Comparison of ENCODE assay signal across 8 cellular contexts in genomic region chr22:45441158-45441557, GRCh38. TPM values are rescaled to one million over a fixed set of nuclear protein-coding genes. Genes with fewer than 3 reads are reported as not detected.
A peak's percentile ranks its signal among the peaks of the same experiment; 100 is the strongest.
DNase-seq lines count a peak whose midpoint lies in the region; ATAC-seq and TF ChIP-seq lines count a peak whose summit lies in the region.

No MANE protein-coding gene starts in this region.

- H3K79me2 ChIP-seq in neural cell (replicated peaks; ENCODE audit: insufficient read depth, low read length): no peaks in the 10 kb centered on the region

- no peaks in the 10 kb centered on the region for H3K9me3 ChIP-seq in neural cell (ENCODE audit: low read length)

- TF ChIP-seq CTCF in 22Rv1 (IDR thresholded peaks at IDR 0.05) (peak; percentile 72), neural cell (IDR thresholded peaks at IDR 0.05; ENCODE audit: poor library complexity, severe bottlenecking) (peak; percentile 39)

- no peak for TF ChIP-seq EP300 in neural cell (conservative IDR thresholded peaks at IDR 0.05; ENCODE audit: poor library complexity, severe bottlenecking)

- H4K20me1 ChIP-seq in neural cell (ENCODE audit: insufficient read depth): no peaks in the 10 kb centered on the region

- ATAC-seq in GM19463 (IDR thresholded peaks at IDR 0.05; ENCODE audit: unreplicated experiment) (no peak), GM18907 (IDR thresholded peaks at IDR 0.05; ENCODE audit: unreplicated experiment) (no peak)

- H3K9ac ChIP-seq in neural cell (ENCODE audit: low read length): no peak overlapping the region

- H3K4me2 ChIP-seq in neural cell (ENCODE audit: low read length): no peak overlapping the region

- DNase-seq in GM03348 (ENCODE audit: low spot score) (peak; percentile 77), NCI-H2107 treated with DMSO at 0.1 percent for 48 hours (lab: John Stamatoyannopoulos, UW; ENCODE audit: unreplicated experiment) (peak; percentile 8), fibroblast of gingiva (ENCODE audit: low read depth) (peak; percentile 64)
- peak; percentile 13 to 26 for DNase-seq in activated CD4-positive, alpha-beta T cell treated with anti-CD3 and anti-CD28 coated beads, Interleukin-2, amount 50 U/mL, for 48 hours

- H3K36me3 ChIP-seq in neural cell (ENCODE audit: insufficient read depth, low read length): no peaks in the 10 kb centered on the region

- no peak overlapping the region for H2AFZ ChIP-seq in neural cell (ENCODE audit: low read depth, low read length)

- no peaks in the 10 kb centered on the region for H3F3A ChIP-seq in neural cell (ENCODE audit: insufficient read depth, low read length, poor library complexity, severe bottlenecking)

- H3K4me3 ChIP-seq in neural cell (ENCODE audit: low read length): no peak overlapping the region

- no peaks in the 10 kb centered on the region for H3K9me2 ChIP-seq in neural cell (ENCODE audit: insufficient read depth, low read length)

- TF ChIP-seq RAD21 in neural cell (conservative IDR thresholded peaks at IDR 0.05): no peak

- no peaks in the 10 kb centered on the region for H3K27me3 ChIP-seq in neural cell (ENCODE audit: insufficient read depth, low read depth, low read length)

- H3K27ac ChIP-seq in 22Rv1 (no peak overlapping the region), neural cell (ENCODE audit: low read length) (no peak overlapping the region)

TF ChIP-seq in neural cell, 6 proteins besides CTCF, POLR2A, EP300 and RAD21:
- TF ChIP-seq POLR2AphosphoS5 (IDR thresholded peaks at IDR 0.05): no peak
- no peak for TF ChIP-seq EZH2 (IDR thresholded peaks at IDR 0.05; ENCODE audit: borderline replicate concordance, insufficient read depth, low read length, poor library complexity, severe bottlenecking)
- TF ChIP-seq SMC3 (conservative IDR thresholded peaks at IDR 0.05; ENCODE audit: poor library complexity): peak; percentile 53
- TF ChIP-seq, protein P1, sequence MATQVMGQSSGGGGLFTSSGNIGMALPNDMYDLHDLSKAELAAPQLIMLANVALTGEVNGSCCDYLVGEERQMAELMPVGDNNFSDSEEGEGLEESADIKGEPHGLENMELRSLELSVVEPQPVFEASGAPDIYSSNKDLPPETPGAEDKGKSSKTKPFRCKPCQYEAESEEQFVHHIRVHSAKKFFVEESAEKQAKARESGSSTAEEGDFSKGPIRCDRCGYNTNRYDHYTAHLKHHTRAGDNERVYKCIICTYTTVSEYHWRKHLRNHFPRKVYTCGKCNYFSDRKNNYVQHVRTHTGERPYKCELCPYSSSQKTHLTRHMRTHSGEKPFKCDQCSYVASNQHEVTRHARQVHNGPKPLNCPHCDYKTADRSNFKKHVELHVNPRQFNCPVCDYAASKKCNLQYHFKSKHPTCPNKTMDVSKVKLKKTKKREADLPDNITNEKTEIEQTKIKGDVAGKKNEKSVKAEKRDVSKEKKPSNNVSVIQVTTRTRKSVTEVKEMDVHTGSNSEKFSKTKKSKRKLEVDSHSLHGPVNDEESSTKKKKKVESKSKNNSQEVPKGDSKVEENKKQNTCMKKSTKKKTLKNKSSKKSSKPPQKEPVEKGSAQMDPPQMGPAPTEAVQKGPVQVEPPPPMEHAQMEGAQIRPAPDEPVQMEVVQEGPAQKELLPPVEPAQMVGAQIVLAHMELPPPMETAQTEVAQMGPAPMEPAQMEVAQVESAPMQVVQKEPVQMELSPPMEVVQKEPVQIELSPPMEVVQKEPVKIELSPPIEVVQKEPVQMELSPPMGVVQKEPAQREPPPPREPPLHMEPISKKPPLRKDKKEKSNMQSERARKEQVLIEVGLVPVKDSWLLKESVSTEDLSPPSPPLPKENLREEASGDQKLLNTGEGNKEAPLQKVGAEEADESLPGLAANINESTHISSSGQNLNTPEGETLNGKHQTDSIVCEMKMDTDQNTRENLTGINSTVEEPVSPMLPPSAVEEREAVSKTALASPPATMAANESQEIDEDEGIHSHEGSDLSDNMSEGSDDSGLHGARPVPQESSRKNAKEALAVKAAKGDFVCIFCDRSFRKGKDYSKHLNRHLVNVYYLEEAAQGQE (IDR thresholded peaks at IDR 0.05; ENCODE audit: borderline replicate concordance): no peak
- TF ChIP-seq TAF1 (IDR thresholded peaks at IDR 0.05; ENCODE audit: low read depth): no peak
- no peak for TF ChIP-seq MXI1 (conservative IDR thresholded peaks at IDR 0.05; ENCODE audit: poor library complexity, severe bottlenecking)

RNA-seq across cellular contexts. Expression of gene RIBC2, which starts 27.7 kb away (rescaled TPM):
- polyA plus RNA-seq in neural cell: not detected in 2 replicates
- not detected in 2 replicates for polyA minus RNA-seq in neural cell

RNA-seq across cellular contexts. Expression of gene SMC1B, which starts 27.8 kb away (rescaled TPM):
- polyA plus RNA-seq in neural cell: not detected in 2 replicates
- not detected in 2 replicates for polyA minus RNA-seq in neural cell

Comparison
In these comparisons a context has a peak if more than half of its experiments do, and no peak if none do; other contexts are left out.
1. DNase-seq: peak in every context shown above with its lines; median percentile 77 in GM03348; 64 in fibroblast of gingiva; 20 in activated CD4-positive, alpha-beta T cell treated with anti-CD3 and anti-CD28 coated beads, Interleukin-2, amount 50 U/mL, for 48 hours; 8 in NCI-H2107 treated with DMSO at 0.1 percent for 48 hours.